14 cellular contexts compared by ENCODE assay signal in the genomic region with DNA sequence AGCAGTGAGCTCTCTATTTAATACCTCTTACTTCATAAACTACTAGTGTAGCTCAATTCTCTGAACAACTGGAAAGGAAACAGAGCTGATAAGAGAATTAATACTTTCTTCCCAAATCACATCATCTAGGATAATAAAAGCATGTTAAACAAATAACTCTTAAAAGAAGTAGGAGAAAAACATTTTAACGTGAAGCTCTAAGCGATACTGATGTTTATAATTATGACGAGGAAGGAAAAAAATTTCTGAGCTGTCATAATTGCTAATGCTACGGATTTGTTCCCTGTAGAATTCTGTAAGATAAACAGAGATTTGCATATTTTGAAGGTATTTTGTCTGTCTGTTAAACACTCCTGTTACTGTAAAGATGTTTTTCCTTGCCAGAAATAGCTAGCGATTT.
DNase-seq lines count a peak whose midpoint lies in the region; ATAC-seq and TF ChIP-seq lines count a peak whose summit lies in the region.
"Had no signal": no experiment of that assay in that cellular context is flagged by ENCODE, and none has a peak within 500 bp of the region (broad histone marks: within the 10 kb centered on the region; RNA-seq: fewer than 3 reads in every experiment).

No MANE protein-coding gene starts in this region.

- no peak for TF ChIP-seq CTCF in heart left ventricle (IDR thresholded peaks at IDR 0.05)
- no peak for TF ChIP-seq CTCF in transverse colon (IDR thresholded peaks at IDR 0.05)
- TF ChIP-seq CTCF in prostate gland (IDR thresholded peaks at IDR 0.05), result no peak
- TF ChIP-seq CTCF in Calu3 (IDR thresholded peaks at IDR 0.05; ENCODE audit: unreplicated experiment), result no peak

- H3K9me3 ChIP-seq in heart left ventricle (no peaks in the 10 kb centered on the region), mesenchymal stem cell (ENCODE audit: control insufficient read depth, low read length) (no peaks in the 10 kb centered on the region), transverse colon (no peaks in the 10 kb centered on the region), prostate gland (no peaks in the 10 kb centered on the region)
- H3K9me3 ChIP-seq: colonic mucosa had no signal

- H4K91ac ChIP-seq in mesenchymal stem cell (ENCODE audit: low read length), result no peak overlapping the region

- H2BK12ac ChIP-seq in mesenchymal stem cell (ENCODE audit: low read length in 2 of 2), result no peak overlapping the region

- H3K4me3 ChIP-seq in heart left ventricle (peak overlapping the region in 4 of 12 donors; percentile 37 to 53 (median 49)), mesenchymal stem cell (ENCODE audit: insufficient read depth in 1 of 2, low read depth in 1 of 2, low read length in 2 of 2) (peak overlapping the region in 1 of 2 experiments; percentile 47), transverse colon (no peak overlapping the region), prostate gland (no peak overlapping the region)
- H3K4me3 ChIP-seq: colonic mucosa had no signal

- peaks cover 5% of the 10 kb centered on the region for H3K27me3 Mint-ChIP-seq in activated naive CD8-positive, alpha-beta T cell treated with anti-CD3 and anti-CD28 coated beads for 36 hours
- H3K27me3 Mint-ChIP-seq in Calu3 (ENCODE audit: unreplicated experiment), result no peaks in the 10 kb centered on the region

- H2BK120ac ChIP-seq in mesenchymal stem cell (ENCODE audit: low read depth, low read length), result no peak overlapping the region

- peak overlapping the region; percentile 69 for H3K9ac ChIP-seq in mesenchymal stem cell (ENCODE audit: low read length)

- peaks cover 84% of the 10 kb centered on the region for H3K4me1 Mint-ChIP-seq in activated naive CD8-positive, alpha-beta T cell treated with anti-CD3 and anti-CD28 coated beads for 36 hours
- H3K4me1 Mint-ChIP-seq in Calu3 (ENCODE audit: low read depth, unreplicated experiment), result no peaks in the 10 kb centered on the region

- TF ChIP-seq EP300 in transverse colon (IDR thresholded peaks at IDR 0.05; ENCODE audit: low read depth), result no peak

- H3K36me3 ChIP-seq in heart left ventricle (no peaks in the 10 kb centered on the region), mesenchymal stem cell (ENCODE audit: control insufficient read depth in 1 of 2, insufficient read depth in 2 of 2, low read depth in 1 of 2, low read length in 2 of 2) (peaks cover 0 to 13% of the 10 kb centered on the region in 2 experiments), transverse colon (no peaks in the 10 kb centered on the region), prostate gland (no peaks in the 10 kb centered on the region)
- H3K36me3 ChIP-seq: colonic mucosa had no signal

- H3K27me3 ChIP-seq in heart left ventricle (no peaks in the 10 kb centered on the region), mesenchymal stem cell (ENCODE audit: control insufficient read depth in 1 of 2, insufficient read depth in 1 of 2, low read length in 2 of 2) (no peaks in the 10 kb centered on the region), transverse colon (no peaks in the 10 kb centered on the region), prostate gland (replicated peaks; ENCODE audit: insufficient read depth) (no peaks in the 10 kb centered on the region)
- H3K27me3 ChIP-seq: colonic mucosa had no signal

- H2AK5ac ChIP-seq in mesenchymal stem cell (ENCODE audit: low read length, severe bottlenecking), result no peak overlapping the region

- H3K4me1 ChIP-seq in heart left ventricle (peaks cover 0 to 37% (median 25%) of the 10 kb centered on the region in 12 donors), mesenchymal stem cell (ENCODE audit: control insufficient read depth, insufficient read depth, low read depth, low read length) (peaks cover 2% of the 10 kb centered on the region), transverse colon (peaks cover 0 to 17% (median 9%) of the 10 kb centered on the region in 4 donors), prostate gland (replicated peaks) (no peaks in the 10 kb centered on the region)
- H3K4me1 ChIP-seq: colonic mucosa had no signal

- no peak overlapping the region for H2AFZ ChIP-seq in mesenchymal stem cell (ENCODE audit: low read depth, low read length)

- 53 to 73% (median 62%) methylated on average over 5 of the region's 5 CpGs for WGBS in heart left ventricle, 4 donors
- 86% methylated on average over 4 of the region's 5 CpGs for WGBS in mesenchymal stem cell
- 42 to 62% methylated on average over 5 of the region's 5 CpGs for WGBS in transverse colon (ENCODE audit: low coverage in 1 of 2), 2 donors
- WGBS in prostate gland, result 23% methylated on average over 5 of the region's 5 CpGs

- no peak overlapping the region for H3K18ac ChIP-seq in mesenchymal stem cell (ENCODE audit: low read depth in 1 of 2, low read length in 2 of 2)

- no peak overlapping the region for H3K4me2 ChIP-seq in mesenchymal stem cell (ENCODE audit: low read length, poor library complexity, severe bottlenecking)

- BruUV-seq in Calu3 (replicated peaks; lab: Mats Ljungman, UMichigan), result no TSS peak

- no peak overlapping the region for H3K4ac ChIP-seq in mesenchymal stem cell (ENCODE audit: low read depth in 1 of 2, low read length in 2 of 2)

- H3K27ac ChIP-seq in heart left ventricle, result peak overlapping the region in 9 of 12 donors; percentile 63 to 82 (median 71)
- H3K27ac ChIP-seq in mesenchymal stem cell (ENCODE audit: low read length, poor library complexity, severe bottlenecking), result no peak overlapping the region
- peak overlapping the region; percentile 63 to 74 (median 68) for H3K27ac ChIP-seq in transverse colon
- no peak overlapping the region for H3K27ac ChIP-seq in prostate gland

- in situ Hi-C loops in transverse colon (cut with MboI; ENCODE audit: low pct_ligation_motif_present in 1 of 4, low pct_unique_long_range_greater_than_20kb in 1 of 4, low sequenced_read_pairs in 3 of 4), result no loop called here

- no peak overlapping the region for H3K23ac ChIP-seq in mesenchymal stem cell (ENCODE audit: low read length in 2 of 2)

- no peak for DNase-seq in heart left ventricle
- no peak for DNase-seq in left ventricle myocardium superior
- no peak for DNase-seq in activated naive CD8-positive, alpha-beta T cell treated with anti-CD3 and anti-CD28 coated beads for 36 hours
- DNase-seq in mesenchymal stem cell, result no peak
- DNase-seq in transverse colon, result no peak
- no peak for DNase-seq in prostate gland (ENCODE audit: low spot score)
- no peak for DNase-seq in Calu3
- no peak for DNase-seq in EL
- DNase-seq: AML-193; colonic mucosa; H7; NCI-H2081; SIG-M5; stimulated activated CD4-positive, alpha-beta T cell treated with anti-CD3 and anti-CD28 coated beads, Interleukin-12 subunit alpha, Interleukin-12 subunit beta, amount 100 ng/mL, for 4 hours had no signal

- H3K9me3 Mint-ChIP-seq in activated naive CD8-positive, alpha-beta T cell treated with anti-CD3 and anti-CD28 coated beads for 36 hours, result peaks cover 7% of the 10 kb centered on the region
- peaks cover 2% of the 10 kb centered on the region for H3K9me3 Mint-ChIP-seq in Calu3 (ENCODE audit: low read depth, unreplicated experiment)

- CTCF ChIA-PET in Calu3 (lab: Charles Lee), result no interaction called here

- peak overlapping the region; percentile 98 for H3K27ac Mint-ChIP-seq in activated naive CD8-positive, alpha-beta T cell treated with anti-CD3 and anti-CD28 coated beads for 36 hours
- no peak overlapping the region for H3K27ac Mint-ChIP-seq in Calu3 (ENCODE audit: unreplicated experiment)

- peak overlapping the region; percentile 86 for H3K4me3 Mint-ChIP-seq in activated naive CD8-positive, alpha-beta T cell treated with anti-CD3 and anti-CD28 coated beads for 36 hours
- H3K4me3 Mint-ChIP-seq in Calu3 (ENCODE audit: low read depth, unreplicated experiment), result no peak overlapping the region

- ATAC-seq in heart left ventricle (no peak), left ventricle myocardium superior (no peak)

- no peak overlapping the region for H2BK15ac ChIP-seq in mesenchymal stem cell (ENCODE audit: low read depth, poor library complexity, severe bottlenecking)

- no peak overlapping the region for H3K14ac ChIP-seq in mesenchymal stem cell (ENCODE audit: low read length in 2 of 2)

- no peak overlapping the region for H2BK5ac ChIP-seq in mesenchymal stem cell (ENCODE audit: low read depth, low read length, poor library complexity, severe bottlenecking)

- H3K79me1 ChIP-seq in mesenchymal stem cell (replicated peaks; ENCODE audit: low read length, poor library complexity, severe bottlenecking), result peaks cover 48% of the 10 kb centered on the region

- H4K8ac ChIP-seq in mesenchymal stem cell (ENCODE audit: low read length), result no peak overlapping the region

- TF ChIP-seq POLR2A in heart left ventricle (IDR thresholded peaks at IDR 0.05) (no peak), transverse colon (IDR thresholded peaks at IDR 0.05) (no peak), prostate gland (IDR thresholded peaks at IDR 0.05) (no peak)

- peaks cover 41% of the 10 kb centered on the region for H3K36me3 Mint-ChIP-seq in activated naive CD8-positive, alpha-beta T cell treated with anti-CD3 and anti-CD28 coated beads for 36 hours
- H3K36me3 Mint-ChIP-seq in Calu3 (ENCODE audit: insufficient read depth, unreplicated experiment), result no peaks in the 10 kb centered on the region

- intact Hi-C loops in heart left ventricle (cut with DNase I) (loop anchor here in 2 of 10 donors (5.0 to 10.0 kb wide), 2 partner anchors 90 to 357 kb away; a partner anchor contains a TSS), left ventricle myocardium superior (cut with micrococcal nuclease) (no loop called here), transverse colon (cut with DNase I; ENCODE audit: low total_unique reads) (no loop called here), prostate gland (cut with DNase I) (no loop called here), Calu3 (cut with micrococcal nuclease; ENCODE audit: unreplicated experiment) (no loop called here)

Comparison
In these comparisons a context has a peak if more than half of its experiments do, and no peak if none do; other contexts are left out.
1. H3K27ac ChIP-seq: peak in heart left ventricle (9 of 12) and transverse colon (4 of 4); none in mesenchymal stem cell (single experiment) and prostate gland (0 of 2).